18 cellular contexts compared by ENCODE assay signal in the genomic region with DNA sequence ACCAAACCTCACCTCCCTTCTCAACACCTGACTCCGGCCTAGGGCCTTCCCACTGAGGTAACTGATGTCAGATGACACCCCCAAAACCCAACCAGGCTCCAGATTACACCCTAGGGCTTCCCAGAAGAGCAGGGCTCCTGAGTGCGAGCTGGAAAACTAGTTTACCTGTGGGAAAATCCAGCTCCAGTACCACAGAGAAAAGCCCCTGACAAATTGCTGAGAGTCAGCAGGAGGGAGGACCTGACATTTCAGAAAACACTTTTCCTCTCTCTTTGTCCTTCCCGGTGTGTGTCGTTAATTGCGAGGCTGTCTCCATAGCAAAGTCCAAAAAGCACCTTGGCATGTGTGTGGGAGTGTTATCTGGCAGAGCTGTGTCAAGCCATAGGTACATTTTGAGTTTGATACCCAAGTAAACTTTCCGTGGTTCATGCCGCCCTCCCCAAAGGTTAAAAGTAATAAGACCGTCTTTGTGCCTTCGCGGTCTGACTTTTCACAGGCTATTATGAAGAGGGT.
DNase-seq lines count a peak whose midpoint lies in the region; ATAC-seq, FAIRE-seq and TF ChIP-seq lines count a peak whose summit lies in the region.
"Had no signal": no experiment of that assay in that cellular context is flagged by ENCODE, and none has a peak within 500 bp of the region (broad histone marks: within the 10 kb centered on the region; RNA-seq: fewer than 3 reads in every experiment).

No MANE protein-coding gene starts in this region.

- H3K27me3 ChIP-seq in HepG2 (ENCODE audit: control insufficient read depth in 1 of 2, insufficient read depth in 2 of 2, low read length in 2 of 2) (no peaks in the 10 kb centered on the region), small intestine (ENCODE audit: control insufficient read depth in 2 of 2, insufficient read depth in 2 of 2, low read length in 2 of 2) (no peaks in the 10 kb centered on the region), MG63 (no peaks in the 10 kb centered on the region)
- H3K27me3 ChIP-seq: upper lobe of left lung had no signal

- peak overlapping the region; percentile 80 for H2AFZ ChIP-seq in HepG2 (ENCODE audit: low read length)

- ATAC-seq in HepG2 (peak; percentile 87), GM18909 (IDR thresholded peaks at IDR 0.05; ENCODE audit: poor library complexity, unreplicated experiment) (no peak), GM21360 (IDR thresholded peaks at IDR 0.05; ENCODE audit: unreplicated experiment) (no peak)
- ATAC-seq: left cardiac atrium; stimulated activated naive B cell treated with anti-CD40 and anti-IgM and Interleukin-4, amounts not matched to agents 10 μg/mL and 1 μg/mL and 100 μg/mL, for 72 hours had no signal

- no peaks in the 10 kb centered on the region for H3K79me2 ChIP-seq in HepG2 (ENCODE audit: insufficient read depth, low read length)

- peak overlapping the region; percentile 33 for H3K4me2 ChIP-seq in HepG2 (ENCODE audit: low read depth, low read length)

- H3K27me3 Mint-ChIP-seq in immature natural killer cell (ENCODE audit: low read depth in 3 of 3), result peaks cover 0 to 3% (median 1%) of the 10 kb centered on the region in 3 donors

- peak overlapping the region; percentile 61 for H3K27ac ChIP-seq in HepG2 (ENCODE audit: extremely low read length, insufficient read depth, low read length)
- no peak overlapping the region for H3K27ac ChIP-seq in small intestine (ENCODE audit: low read depth in 1 of 2, low read length in 1 of 2)
- H3K27ac ChIP-seq: prostate gland, upper lobe of left lung had no signal

- DNase-seq in NCI-H2227 treated with DMSO at 0.1 percent for 48 hours (lab: John Stamatoyannopoulos, UW) (peak; percentile 63), astrocyte of the hippocampus (ENCODE audit: low read depth, low spot score) (peak; percentile 30), HepG2 (ENCODE audit: low spot score) (peak; percentile 57), small intestine (peak; percentile 77), immature natural killer cell (no peak), MG63 (no peak)
- DNase-seq: activated T-cell treated with anti-CD3 and anti-CD28 coated beads, Interleukin-2, amount 50 U/mL, for 24 hours; hippocampal formation; left cardiac atrium; NCI-H2081 treated with DMSO at 0.1 percent for 48 hours; stimulated activated CD4-positive, alpha-beta T cell treated with anti-CD3 and anti-CD28 coated beads, Interleukin-12 subunit alpha, Interleukin-12 subunit beta, amount 100 ng/mL, for 4 hours; stimulated activated naive B cell treated with anti-CD40 and anti-IgM and Interleukin-4, amounts not matched to agents 10 μg/mL and 1 μg/mL and 100 μg/mL, for 72 hours; upper lobe of left lung had no signal

- peak overlapping the region in 1 of 6 donors; percentile 59 for H3K27ac Mint-ChIP-seq in immature natural killer cell
- H3K27ac Mint-ChIP-seq: activated T-cell treated with anti-CD3 and anti-CD28 coated beads, Interleukin-2, amount 50 U/mL, for 24 hours; B cell; stimulated activated naive B cell treated with anti-CD40 and anti-IgM and Interleukin-4, amounts not matched to agents 10 μg/mL and 1 μg/mL and 100 μg/mL, for 72 hours had no signal

- FAIRE-seq in HepG2 (lab: Jason Lieb, UNC), result no peak
- no peak for FAIRE-seq in small intestine (lab: Jason Lieb, UNC)

- CTCF ChIA-PET in HepG2 (lab: Yijun Ruan, JAX; ENCODE audit: low intra/inter-chr PET ratio, low total read pairs), result no interaction called here

- no peaks in the 10 kb centered on the region for H3K9me3 ChIP-seq in HepG2 (ENCODE audit: low read length)
- H3K9me3 ChIP-seq in small intestine (ENCODE audit: control insufficient read depth, low read depth), result no peaks in the 10 kb centered on the region
- H3K9me3 ChIP-seq in MG63, result no peaks in the 10 kb centered on the region
- H3K9me3 ChIP-seq: prostate gland, upper lobe of left lung had no signal

- TF ChIP-seq EP300 in HepG2 (IDR thresholded peaks at IDR 0.05; ENCODE audit: low read depth in 2 of 2, low read length in 2 of 2) (no peak), HepG2 (CRISPR knock-in tag; IDR thresholded peaks at IDR 0.05; ENCODE audit: borderline replicate concordance) (no peak)

- POLR2A ChIA-PET in HepG2 (lab: Yijun Ruan, JAX), result no interaction called here

- H3K36me3 Mint-ChIP-seq in immature natural killer cell, result peaks cover 0 to 3% (median 0%) of the 10 kb centered on the region in 3 donors
- H3K36me3 Mint-ChIP-seq: stimulated activated naive B cell treated with anti-CD40 and anti-IgM and Interleukin-4, amounts not matched to agents 10 μg/mL and 1 μg/mL and 100 μg/mL, for 72 hours had no signal

- peak overlapping the region; percentile 53 for H3K9ac ChIP-seq in HepG2 (ENCODE audit: insufficient read depth, low read depth, low read length)

- no TSS peak for BruUV-seq in HepG2 (replicated peaks; lab: Mats Ljungman, UMichigan)

- H3K36me3 ChIP-seq in HepG2 (replicated peaks in 1 of 2; ENCODE audit: control insufficient read depth in 1 of 2, insufficient read depth in 2 of 2, low read length in 2 of 2) (no peaks in the 10 kb centered on the region), small intestine (ENCODE audit: control insufficient read depth in 2 of 2, insufficient read depth in 2 of 2, low read length in 2 of 2) (no peaks in the 10 kb centered on the region), MG63 (no peaks in the 10 kb centered on the region)
- H3K36me3 ChIP-seq: prostate gland, upper lobe of left lung had no signal

- no peak overlapping the region for H3K4me3 ChIP-seq in HepG2 (replicated peaks in 1 of 3; ENCODE audit: insufficient read depth in 1 of 3, low read depth in 2 of 3, low read length in 3 of 3)
- H3K4me3 ChIP-seq in small intestine (ENCODE audit: low read depth in 1 of 2, low read length in 2 of 2), result no peak overlapping the region
- H3K4me3 ChIP-seq in MG63, result no peak overlapping the region
- H3K4me3 ChIP-seq: prostate gland, upper lobe of left lung had no signal

- TF ChIP-seq RAD21 in HepG2 (CRISPR knock-in tag; IDR thresholded peaks at IDR 0.05), result no peak

- intact Hi-C loops in HepG2 (cut with micrococcal nuclease; ENCODE audit: unreplicated experiment), result loop anchor here (10.0 kb wide), 1 partner anchor 115 kb away; a partner anchor contains a TSS

- H3K9me3 Mint-ChIP-seq in immature natural killer cell, result no peaks in the 10 kb centered on the region
- H3K9me3 Mint-ChIP-seq: activated T-cell treated with anti-CD3 and anti-CD28 coated beads, Interleukin-2, amount 50 U/mL, for 24 hours; central memory CD8-positive, alpha-beta T cell; stimulated activated naive B cell treated with anti-CD40 and anti-IgM and Interleukin-4, amounts not matched to agents 10 μg/mL and 1 μg/mL and 100 μg/mL, for 72 hours had no signal

- H3K4me1 ChIP-seq in HepG2 (ENCODE audit: insufficient read depth, low read length) (peaks cover 74% of the 10 kb centered on the region), small intestine (ENCODE audit: control insufficient read depth in 2 of 2, insufficient read depth in 1 of 2, low read depth in 1 of 2, low read length in 1 of 2) (peaks cover 0 to 3% of the 10 kb centered on the region in 2 donors)
- H3K4me1 ChIP-seq: prostate gland had no signal

- H3K4me3 Mint-ChIP-seq in immature natural killer cell, result peak overlapping the region in 1 of 5 donors; percentile 4
- H3K4me3 Mint-ChIP-seq: activated T-cell treated with anti-CD3 and anti-CD28 coated beads, Interleukin-2, amount 50 U/mL, for 24 hours; B cell; central memory CD8-positive, alpha-beta T cell; stimulated activated naive B cell treated with anti-CD40 and anti-IgM and Interleukin-4, amounts not matched to agents 10 μg/mL and 1 μg/mL and 100 μg/mL, for 72 hours had no signal

- 43% methylated on average over 9 of the region's 10 CpGs for WGBS in HepG2 (ENCODE audit: low lambda C conversion rate)
- WGBS in small intestine, 3 donors, result 27 to 66% (median 35%) methylated on average over 10 of the region's 10 CpGs

- peaks cover 17 to 21% of the 10 kb centered on the region in 2 donors for H3K4me1 Mint-ChIP-seq in immature natural killer cell
- H3K4me1 Mint-ChIP-seq: B cell; stimulated activated naive B cell treated with anti-CD40 and anti-IgM and Interleukin-4, amounts not matched to agents 10 μg/mL and 1 μg/mL and 100 μg/mL, for 72 hours had no signal

- H4K20me1 ChIP-seq in HepG2 (ENCODE audit: insufficient read depth, low read length), result no peaks in the 10 kb centered on the region

- in situ Hi-C loops in HepG2 (cut with HindIII; ENCODE audit: extremely low pct_ligation_motif_present, low pct_unique_long_range_greater_than_20kb), result no loop called here

- no peak for TF ChIP-seq POLR2A in HepG2 (IDR thresholded peaks at IDR 0.05; ENCODE audit: insufficient read depth in 1 of 2, low read depth in 2 of 2, low read length in 2 of 2)

- no peak for TF ChIP-seq CTCF in HepG2 (CRISPR knock-in tag; IDR thresholded peaks at IDR 0.05)

TF ChIP-seq in HepG2, 621 proteins besides CTCF, POLR2A, EP300 and RAD21 (continues in another document):
- TF ChIP-seq, protein P1, sequence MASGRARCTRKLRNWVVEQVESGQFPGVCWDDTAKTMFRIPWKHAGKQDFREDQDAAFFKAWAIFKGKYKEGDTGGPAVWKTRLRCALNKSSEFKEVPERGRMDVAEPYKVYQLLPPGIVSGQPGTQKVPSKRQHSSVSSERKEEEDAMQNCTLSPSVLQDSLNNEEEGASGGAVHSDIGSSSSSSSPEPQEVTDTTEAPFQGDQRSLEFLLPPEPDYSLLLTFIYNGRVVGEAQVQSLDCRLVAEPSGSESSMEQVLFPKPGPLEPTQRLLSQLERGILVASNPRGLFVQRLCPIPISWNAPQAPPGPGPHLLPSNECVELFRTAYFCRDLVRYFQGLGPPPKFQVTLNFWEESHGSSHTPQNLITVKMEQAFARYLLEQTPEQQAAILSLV (CRISPR knock-in tag; IDR thresholded peaks at IDR 0.05; ENCODE audit: borderline replicate concordance), result no peak

Comparison
In these comparisons a context has a peak if more than half of its experiments do, and no peak if none do; other contexts are left out.
1. DNase-seq: peak in NCI-H2227 treated with DMSO at 0.1 percent for 48 hours (single experiment), astrocyte of the hippocampus (single experiment), HepG2 (single experiment) and small intestine (single experiment); none in immature natural killer cell (0 of 3) and MG63 (single experiment).